ENCODE assay signal across 20 cellular contexts in genomic region chr14:92473947-92474535, GRCh38. TPM values are rescaled to one million over a fixed set of nuclear protein-coding genes. Genes with fewer than 3 reads are reported as not detected.
DNase-seq lines count a peak whose midpoint lies in the region; ATAC-seq and TF ChIP-seq lines count a peak whose summit lies in the region.
"Had no signal": no experiment of that assay in that cellular context is flagged by ENCODE, and none has a peak within 500 bp of the region (broad histone marks: within the 10 kb centered on the region; RNA-seq: fewer than 3 reads in every experiment).

No MANE protein-coding gene starts in this region.

- no TSS peak for BruUV-seq in Calu3 (replicated peaks; lab: Mats Ljungman, UMichigan)

- TF ChIP-seq CTCF in astrocyte of the spinal cord (IDR thresholded peaks at IDR 0.05; ENCODE audit: low read depth, low read length) (no peak), testis (IDR thresholded peaks at IDR 0.05) (no peak), Calu3 (IDR thresholded peaks at IDR 0.05; ENCODE audit: unreplicated experiment) (no peak)

- H3K4me1 Mint-ChIP-seq in activated naive CD4-positive, alpha-beta T cell treated with anti-CD3 and anti-CD28 coated beads, Interleukin-2, amount 10 ng/mL, durations not matched to agents 7 days and 5 days = no peaks in the 10 kb centered on the region
- peaks cover 2 to 14% (median 11%) of the 10 kb centered on the region in 7 donors for H3K4me1 Mint-ChIP-seq in naive thymus-derived CD4-positive, alpha-beta T cell
- peaks cover 43% of the 10 kb centered on the region for H3K4me1 Mint-ChIP-seq in Calu3 (ENCODE audit: low read depth, unreplicated experiment)

- ATAC-seq in naive thymus-derived CD4-positive, alpha-beta T cell = no peak
- ATAC-seq: activated CD8-positive, alpha-beta T cell treated with anti-CD3 and anti-CD28 coated beads for 36 hours had no signal

- H3K27ac ChIP-seq in testis = no peak overlapping the region
- H3K27ac ChIP-seq in naive thymus-derived CD4-positive, alpha-beta T cell (ENCODE audit: low read depth, low read length) = no peak overlapping the region
- H3K27ac ChIP-seq: ovary had no signal

- H3K36me3 Mint-ChIP-seq in activated naive CD4-positive, alpha-beta T cell treated with anti-CD3 and anti-CD28 coated beads, Interleukin-2, amount 10 ng/mL, durations not matched to agents 7 days and 5 days = no peaks in the 10 kb centered on the region
- H3K36me3 Mint-ChIP-seq in naive thymus-derived CD4-positive, alpha-beta T cell = peaks cover 0 to 8% (median 0%) of the 10 kb centered on the region in 5 donors
- H3K36me3 Mint-ChIP-seq in Calu3 (ENCODE audit: insufficient read depth, unreplicated experiment) = no peaks in the 10 kb centered on the region
- H3K36me3 Mint-ChIP-seq: IgD-negative memory B cell had no signal

- no peaks in the 10 kb centered on the region for H3K27me3 ChIP-seq in testis
- no peaks in the 10 kb centered on the region for H3K27me3 ChIP-seq in naive thymus-derived CD4-positive, alpha-beta T cell (ENCODE audit: control insufficient read depth in 2 of 2, insufficient read depth in 2 of 2, low read length in 2 of 2)
- H3K27me3 ChIP-seq: heart right ventricle, ovary, upper lobe of right lung had no signal

- H3K27me3 Mint-ChIP-seq in activated naive CD4-positive, alpha-beta T cell treated with anti-CD3 and anti-CD28 coated beads, Interleukin-2, amount 10 ng/mL, durations not matched to agents 7 days and 5 days = peaks cover 28% of the 10 kb centered on the region
- peaks cover 0 to 29% (median 0%) of the 10 kb centered on the region in 5 donors for H3K27me3 Mint-ChIP-seq in naive thymus-derived CD4-positive, alpha-beta T cell
- no peaks in the 10 kb centered on the region for H3K27me3 Mint-ChIP-seq in Calu3 (ENCODE audit: unreplicated experiment)
- H3K27me3 Mint-ChIP-seq: activated CD8-positive, alpha-beta T cell treated with anti-CD3 and anti-CD28 coated beads for 36 hours had no signal

- no peak overlapping the region for H3K4me3 ChIP-seq in astrocyte of the spinal cord (ENCODE audit: low read depth, low read length)
- no peak overlapping the region for H3K4me3 ChIP-seq in testis
- no peak overlapping the region for H3K4me3 ChIP-seq in naive thymus-derived CD4-positive, alpha-beta T cell (ENCODE audit: low read length)
- H3K4me3 ChIP-seq: heart right ventricle, ovary, smooth muscle cell, upper lobe of right lung had no signal

- H3K27ac Mint-ChIP-seq in activated naive CD4-positive, alpha-beta T cell treated with anti-CD3 and anti-CD28 coated beads, Interleukin-2, amount 10 ng/mL, durations not matched to agents 7 days and 5 days = peak overlapping the region; percentile 11
- no peak overlapping the region for H3K27ac Mint-ChIP-seq in naive thymus-derived CD4-positive, alpha-beta T cell
- no peak overlapping the region for H3K27ac Mint-ChIP-seq in Calu3 (ENCODE audit: unreplicated experiment)
- H3K27ac Mint-ChIP-seq: activated CD8-positive, alpha-beta T cell treated with anti-CD3 and anti-CD28 coated beads for 36 hours; activated T-helper 2 cell treated with anti-CD3 and anti-CD28 coated beads, Interferon-gamma antibody, Interleukin-2, Interleukin-4, amounts not matched to agents 10 μg/mL and 5 μg/mL and 100 μg/mL, durations not matched to agents 14 hours and 24 hours and 36 hours; IgD-negative memory B cell had no signal

- H3K36me3 ChIP-seq in testis (ENCODE audit: low read depth, missing control alignments) = no peaks in the 10 kb centered on the region
- no peaks in the 10 kb centered on the region for H3K36me3 ChIP-seq in naive thymus-derived CD4-positive, alpha-beta T cell (ENCODE audit: control insufficient read depth in 2 of 3, insufficient read depth in 3 of 3, low read length in 3 of 3)
- H3K36me3 ChIP-seq: heart right ventricle, ovary, upper lobe of right lung had no signal

- no peaks in the 10 kb centered on the region for H3K9me3 ChIP-seq in testis
- H3K9me3 ChIP-seq in naive thymus-derived CD4-positive, alpha-beta T cell (ENCODE audit: control insufficient read depth in 2 of 3, low read length in 3 of 3) = no peaks in the 10 kb centered on the region
- H3K9me3 ChIP-seq: ovary, upper lobe of right lung had no signal

- peaks cover 3% of the 10 kb centered on the region for H3K4me1 ChIP-seq in testis
- no peaks in the 10 kb centered on the region for H3K4me1 ChIP-seq in naive thymus-derived CD4-positive, alpha-beta T cell (ENCODE audit: control insufficient read depth in 2 of 2, insufficient read depth in 2 of 2, low read length in 2 of 2)

- no peaks in the 10 kb centered on the region for H3K9me3 Mint-ChIP-seq in activated naive CD4-positive, alpha-beta T cell treated with anti-CD3 and anti-CD28 coated beads, Interleukin-2, amount 10 ng/mL, durations not matched to agents 7 days and 5 days
- peaks cover 0 to 19% (median 6%) of the 10 kb centered on the region in 11 donors for H3K9me3 Mint-ChIP-seq in naive thymus-derived CD4-positive, alpha-beta T cell
- H3K9me3 Mint-ChIP-seq in Calu3 (ENCODE audit: low read depth, unreplicated experiment) = no peaks in the 10 kb centered on the region

- WGBS in testis, 2 donors = 78 to 97% methylated on average over 4 of the region's 4 CpGs

- in situ Hi-C loops in astrocyte of the spinal cord (cut with HindIII; ENCODE audit: low sequenced_read_pairs) = no loop called here

- no peak for DNase-seq in activated naive CD4-positive, alpha-beta T cell treated with anti-CD3 and anti-CD28 coated beads, Interleukin-2, amount 10 ng/mL, durations not matched to agents 7 days and 5 days
- DNase-seq in activated naive CD4-positive, alpha-beta T cell treated with Interleukin-2 at 50 U/mL for 16 hours = no peak
- DNase-seq in astrocyte of the spinal cord (ENCODE audit: low read depth, low spot score) (peak; percentile 16), kidney tubule cell (ENCODE audit: low spot score) (peak; percentile 8), testis (peak; percentile 1), Ammon's horn (ENCODE audit: low spot score) (no peak), Calu3 (no peak)
- DNase-seq in naive thymus-derived CD4-positive, alpha-beta T cell = no peak
- DNase-seq: 8988T; activated CD8-positive, alpha-beta T cell treated with anti-CD3 and anti-CD28 coated beads for 36 hours; anterior cingulate cortex; DND-41; heart right ventricle; NCI-H526; stimulated activated naive CD4-positive, alpha-beta T cell treated with Interleukin-2 at 50 U/mL for 16 hours; upper lobe of right lung had no signal

- no peak for TF ChIP-seq POLR2A in testis (IDR thresholded peaks at IDR 0.05)

- intact Hi-C loops in testis (cut with DNase I; ENCODE audit: low total_unique reads) (no loop called here), Calu3 (cut with micrococcal nuclease; ENCODE audit: unreplicated experiment) (loop anchor here (5.0 kb wide), 2 partner anchors 33 to 68 kb away; no protein-coding TSS in a partner anchor)
- intact Hi-C loops in naive thymus-derived CD4-positive, alpha-beta T cell (cut with micrococcal nuclease) = no loop called here

- CTCF ChIA-PET in activated naive CD4-positive, alpha-beta T cell treated with anti-CD3 and anti-CD28 coated beads, Interleukin-2, amount 10 ng/mL, durations not matched to agents 7 days and 5 days (lab: Charles Lee) = no interaction called here
- CTCF ChIA-PET in naive thymus-derived CD4-positive, alpha-beta T cell (lab: Charles Lee) = no interaction called here
- CTCF ChIA-PET in Calu3 (lab: Charles Lee) = no interaction called here

- H3K4me3 Mint-ChIP-seq in activated naive CD4-positive, alpha-beta T cell treated with anti-CD3 and anti-CD28 coated beads, Interleukin-2, amount 10 ng/mL, durations not matched to agents 7 days and 5 days = no peak overlapping the region
- H3K4me3 Mint-ChIP-seq in naive thymus-derived CD4-positive, alpha-beta T cell = no peak overlapping the region
- no peak overlapping the region for H3K4me3 Mint-ChIP-seq in Calu3 (ENCODE audit: low read depth, unreplicated experiment)
- H3K4me3 Mint-ChIP-seq: activated CD8-positive, alpha-beta T cell treated with anti-CD3 and anti-CD28 coated beads for 36 hours; IgD-negative memory B cell had no signal

- POLR2A ChIA-PET in naive thymus-derived CD4-positive, alpha-beta T cell (lab: Charles Lee) = no interaction called here

RNA-seq across cellular contexts. Expression of gene RIN3, which starts 39.5 kb away (rescaled TPM):
- total RNA-seq in testis (10 to 100 TPM; 49.8 to 56.2 TPM), Calu3 (2022) (13.2 and 13.8 TPM in 2 replicates)
- polyA plus RNA-seq in testis (ENCODE audit: insufficient read depth, low read depth, low replicate concordance) = 25.9 TPM
- total RNA-seq in naive thymus-derived CD4-positive, alpha-beta T cell = 100 to 1,000 TPM in 4 of 5 experiments, 10 to 100 TPM in 1; 45.4 to 182 (median 132) TPM
- 10 to 100 TPM; 27.2 to 51.2 TPM for polyA plus RNA-seq in naive thymus-derived CD4-positive, alpha-beta T cell

Comparison
In these comparisons a context has a peak if more than half of its experiments do, and no peak if none do; other contexts are left out.
1. DNase-seq: peak in astrocyte of the spinal cord (single experiment), kidney tubule cell (single experiment) and testis (single experiment); none in activated naive CD4-positive, alpha-beta T cell treated with anti-CD3 and anti-CD28 coated beads, Interleukin-2, amount 10 ng/mL, durations not matched to agents 7 days and 5 days (single experiment), activated naive CD4-positive, alpha-beta T cell treated with Interleukin-2 at 50 U/mL for 16 hours (single experiment), naive thymus-derived CD4-positive, alpha-beta T cell (0 of 9), Ammon's horn (single experiment) and Calu3 (single experiment).